7 cellular contexts compared by ENCODE assay signal in genomic region chr1:79648124-79648523, GRCh38.
"Had no signal": no experiment of that assay in that cellular context is flagged by ENCODE, and none has a peak within 500 bp of the region (broad histone marks: within the 10 kb centered on the region; RNA-seq: fewer than 3 reads in every experiment).

No MANE protein-coding gene starts in this region.

- H3K27ac ChIP-seq: HL-60 had no signal

- DNase-seq: H7, HFFc6, KG1 had no signal

- H2AFZ ChIP-seq: GM23338 had no signal

- ATAC-seq: GM23338, HCT116 had no signal

- H3K36me3 ChIP-seq: HAP-1 had no signal

- H3K9me3 ChIP-seq: HAP-1 had no signal

- H3K4me2 ChIP-seq: GM23338 had no signal

- H3K4me1 ChIP-seq: HAP-1 had no signal

- H3K4me3 ChIP-seq: GM23338, HAP-1 had no signal
